ENCODE assay signal across 18 cellular contexts in genomic region chr7:151236406-151236805, GRCh38. TPM values are rescaled to one million over a fixed set of nuclear protein-coding genes. Genes with fewer than 3 reads are reported as not detected.
DNase-seq lines count a peak whose midpoint lies in the region; ATAC-seq and TF ChIP-seq lines count a peak whose summit lies in the region.
"Had no signal": no experiment of that assay in that cellular context is flagged by ENCODE, and none has a peak within 500 bp of the region (broad histone marks: within the 10 kb centered on the region; RNA-seq: fewer than 3 reads in every experiment).

No MANE protein-coding gene starts in this region.

- H3K4me3 Mint-ChIP-seq in natural killer cell treated with Interleukin-12 subunit alpha and Interleukin-12 subunit beta and Interleukin-15 and Interleukin-18, amount 100 ng/mL, for 72 hours: no peak overlapping the region
- H3K4me3 Mint-ChIP-seq in natural killer cell: no peak overlapping the region

- H3K27me3 ChIP-seq in lower lobe of right lung (ENCODE audit: low read depth) (no peaks in the 10 kb centered on the region), psoas muscle (ENCODE audit: insufficient read depth in 3 of 3, low read length in 2 of 3) (no peaks in the 10 kb centered on the region)
- H3K27me3 ChIP-seq: BE2C had no signal

- H3K4me3 ChIP-seq in lower lobe of right lung: no peak overlapping the region
- H3K4me3 ChIP-seq in psoas muscle: no peak overlapping the region
- H3K4me3 ChIP-seq: HAP-1 had no signal

- H3K27ac ChIP-seq in lower lobe of right lung (no peak overlapping the region), psoas muscle (peak overlapping the region; percentile 78)
- H3K27ac ChIP-seq: C4-2B, HL-60 had no signal

- H3K27me3 Mint-ChIP-seq in natural killer cell treated with Interleukin-12 subunit alpha and Interleukin-12 subunit beta and Interleukin-15 and Interleukin-18, amount 100 ng/mL, for 72 hours: no peaks in the 10 kb centered on the region
- H3K27me3 Mint-ChIP-seq in natural killer cell (ENCODE audit: low read depth in 2 of 2): no peaks in the 10 kb centered on the region
- H3K27me3 Mint-ChIP-seq: CD8-positive, alpha-beta memory T cell had no signal

- H3K4me1 ChIP-seq in lower lobe of right lung (peaks cover 15% of the 10 kb centered on the region), psoas muscle (peaks cover 37% of the 10 kb centered on the region)

- H3K4me1 Mint-ChIP-seq in natural killer cell treated with Interleukin-12 subunit alpha and Interleukin-12 subunit beta and Interleukin-15 and Interleukin-18, amount 100 ng/mL, for 72 hours (ENCODE audit: low read depth in 2 of 2): peaks cover 32 to 33% of the 10 kb centered on the region in 2 donors
- H3K4me1 Mint-ChIP-seq in natural killer cell: peaks cover 37 to 38% of the 10 kb centered on the region in 2 donors

- no peak for ATAC-seq in natural killer cell treated with Interleukin-12 subunit alpha and Interleukin-12 subunit beta and Interleukin-15 and Interleukin-18, amount 100 ng/mL, for 72 hours
- ATAC-seq in natural killer cell: no peak
- ATAC-seq in lower lobe of right lung: no peak
- no peak for ATAC-seq in psoas muscle
- ATAC-seq in HG02571 (IDR thresholded peaks at IDR 0.05; ENCODE audit: unreplicated experiment): no peak
- no peak for ATAC-seq in HG02884 (IDR thresholded peaks at IDR 0.05; ENCODE audit: unreplicated experiment)

- no peaks in the 10 kb centered on the region for H3K9me3 ChIP-seq in lower lobe of right lung
- no peaks in the 10 kb centered on the region for H3K9me3 ChIP-seq in psoas muscle
- H3K9me3 ChIP-seq: BE2C, Caco-2, HAP-1 had no signal

- no peaks in the 10 kb centered on the region for H3K9me3 Mint-ChIP-seq in natural killer cell treated with Interleukin-12 subunit alpha and Interleukin-12 subunit beta and Interleukin-15 and Interleukin-18, amount 100 ng/mL, for 72 hours
- no peaks in the 10 kb centered on the region for H3K9me3 Mint-ChIP-seq in natural killer cell

- TF ChIP-seq CTCF in natural killer cell (IDR thresholded peaks at IDR 0.05): no peak
- TF ChIP-seq CTCF in lower lobe of right lung (IDR thresholded peaks at IDR 0.05): no peak
- no peak for TF ChIP-seq CTCF in psoas muscle (IDR thresholded peaks at IDR 0.05)

- peak; percentile 20 for DNase-seq in natural killer cell treated with Interleukin-12 subunit alpha and Interleukin-12 subunit beta and Interleukin-15 and Interleukin-18, amount 100 ng/mL, for 72 hours (ENCODE audit: low spot score)
- DNase-seq in natural killer cell (no peak), lower lobe of right lung (peak; percentile 25), psoas muscle (no peak), 8988T (no peak)
- DNase-seq: BE2C; Caco-2; CD8-positive, alpha-beta memory T cell; DND-41; GDM1; GOT3; IMR-90 had no signal

- no peak overlapping the region for H3K27ac Mint-ChIP-seq in natural killer cell treated with Interleukin-12 subunit alpha and Interleukin-12 subunit beta and Interleukin-15 and Interleukin-18, amount 100 ng/mL, for 72 hours
- H3K27ac Mint-ChIP-seq in natural killer cell: no peak overlapping the region

- H3K36me3 ChIP-seq in lower lobe of right lung: peaks cover 67% of the 10 kb centered on the region
- peaks cover 7 to 68% of the 10 kb centered on the region in 2 donors for H3K36me3 ChIP-seq in psoas muscle (ENCODE audit: insufficient read depth in 1 of 2, low read depth in 1 of 2)

- intact Hi-C loops in natural killer cell (cut with micrococcal nuclease): no loop called here
- intact Hi-C loops in lower lobe of right lung (cut with DNase I): no loop called here
- intact Hi-C loops in psoas muscle (cut with DNase I): no loop called here

- H3K36me3 Mint-ChIP-seq in natural killer cell treated with Interleukin-12 subunit alpha and Interleukin-12 subunit beta and Interleukin-15 and Interleukin-18, amount 100 ng/mL, for 72 hours: peaks cover 8% of the 10 kb centered on the region
- no peaks in the 10 kb centered on the region for H3K36me3 Mint-ChIP-seq in natural killer cell

- WGBS in psoas muscle, 3 donors: 79 to 84% (median 82%) methylated on average over 13 of the region's 13 CpGs

RNA-seq across cellular contexts. Expression of gene CHPF2, which starts 4.1 kb away (rescaled TPM):
- total RNA-seq in natural killer cell treated with Interleukin-12 subunit alpha and Interleukin-12 subunit beta and Interleukin-15 and Interleukin-18, amount 100 ng/mL, for 72 hours: 10 to 100 TPM; 54.6 to 67.6 TPM
- total RNA-seq in natural killer cell (10 to 100 TPM; 47.0 to 51.6 (median 48.6) TPM), lower lobe of right lung (34.7 TPM), psoas muscle (10 to 100 TPM in 3 of 4 donors, 1 to 10 TPM in 1; 8.8 to 19.8 (median 11.4) TPM)
- polyA plus RNA-seq in psoas muscle: 10 to 100 TPM in 1 of 3 donors, 1 to 10 TPM in 2; 5.3 to 19.2 (median 8.0) TPM

RNA-seq across cellular contexts. Expression of gene ABCF2, which starts 9.4 kb away (rescaled TPM):
- total RNA-seq in natural killer cell treated with Interleukin-12 subunit alpha and Interleukin-12 subunit beta and Interleukin-15 and Interleukin-18, amount 100 ng/mL, for 72 hours: 100 to 1,000 TPM in 1 of 2 donors, 10 to 100 TPM in 1; 68.4 to 118 TPM
- total RNA-seq in natural killer cell: 10 to 100 TPM; 12.1 to 26.1 (median 17.6) TPM
- total RNA-seq in lower lobe of right lung: 23.3 TPM
- total RNA-seq in psoas muscle: 10 to 100 TPM; 35.7 to 66.7 (median 57.5) TPM
- 10 to 100 TPM; 49.8 to 94.0 (median 66.3) TPM for polyA plus RNA-seq in psoas muscle

RNA-seq across cellular contexts. Expression of gene SMARCD3, which starts 12.1 kb away (rescaled TPM):
- 1 to 10 TPM in 1 of 2 donors, under 1 TPM in 1; 0.93 to 1.2 TPM for total RNA-seq in natural killer cell treated with Interleukin-12 subunit alpha and Interleukin-12 subunit beta and Interleukin-15 and Interleukin-18, amount 100 ng/mL, for 72 hours
- total RNA-seq in natural killer cell: 1 to 10 TPM; 3.1 to 8.7 (median 6.5) TPM
- total RNA-seq in lower lobe of right lung: 53.1 TPM
- total RNA-seq in psoas muscle: 100 to 1,000 TPM in 3 of 4 donors, 10 to 100 TPM in 1; 92.5 to 138 (median 108) TPM
- 10 to 100 TPM; 38.3 to 75.8 (median 58.5) TPM for polyA plus RNA-seq in psoas muscle

RNA-seq across cellular contexts. Expression of gene H2BK1, which starts 26.1 kb away (rescaled TPM):
- total RNA-seq in natural killer cell treated with Interleukin-12 subunit alpha and Interleukin-12 subunit beta and Interleukin-15 and Interleukin-18, amount 100 ng/mL, for 72 hours: not detected
- total RNA-seq in natural killer cell (1 to 10 TPM in 1 of 3 donors, not detected in 2; 2.5 TPM), lower lobe of right lung (not detected), psoas muscle (under 1 TPM in 1 of 4 donors, not detected in 3; 0.83 TPM)
- polyA plus RNA-seq in psoas muscle: not detected
- total RNA-seq: Caco-2, IMR-90 had no signal
- polyA plus RNA-seq: AG04450; CD8-positive, alpha-beta memory T cell; IMR-90 had no signal

RNA-seq across cellular contexts. Expression of gene ASB10, which starts 49.4 kb away (rescaled TPM):
- total RNA-seq in natural killer cell treated with Interleukin-12 subunit alpha and Interleukin-12 subunit beta and Interleukin-15 and Interleukin-18, amount 100 ng/mL, for 72 hours: not detected
- total RNA-seq in natural killer cell (not detected), lower lobe of right lung (not detected), psoas muscle (10 to 100 TPM in 3 of 4 donors, 1 to 10 TPM in 1; 9.7 to 29.6 (median 23.0) TPM)
- polyA plus RNA-seq in psoas muscle: 10 to 100 TPM in 2 of 3 donors, 1 to 10 TPM in 1; 3.8 to 25.2 (median 22.5) TPM
- total RNA-seq: Caco-2; CD8-positive, alpha-beta memory T cell; IMR-90 had no signal
- polyA plus RNA-seq: AG04450; CD8-positive, alpha-beta memory T cell; IMR-90 had no signal

Comparison
In these comparisons a context has a peak if more than half of its experiments do, and no peak if none do; other contexts are left out.
1. DNase-seq: peak in natural killer cell treated with Interleukin-12 subunit alpha and Interleukin-12 subunit beta and Interleukin-15 and Interleukin-18, amount 100 ng/mL, for 72 hours (single experiment) and lower lobe of right lung (single experiment); none in natural killer cell (single experiment), psoas muscle (0 of 2) and 8988T (single experiment).